1 cellular context compared by ENCODE assay signal in genomic region chr3:195542691-195543641, GRCh38.
TF ChIP-seq lines count a peak whose summit lies in the region.

Gene PPP1R2, minus strand, starts transcription at chr3:195543325. Its CDS starts 300 bp downstream, at chr3:195543025.

TF ChIP-seq in K562, 482 proteins besides CTCF, POLR2A, EP300 and RAD21 (continued from another document):
- TF ChIP-seq KDM4B (IDR thresholded peaks at IDR 0.05; ENCODE audit: borderline replicate concordance in 2 of 2, low read depth in 1 of 2): 0 out of 4 replicates have a peak, but pooled peaks of 1 of the 2 experiments have one; percentile 47
- TF ChIP-seq, protein P1, sequence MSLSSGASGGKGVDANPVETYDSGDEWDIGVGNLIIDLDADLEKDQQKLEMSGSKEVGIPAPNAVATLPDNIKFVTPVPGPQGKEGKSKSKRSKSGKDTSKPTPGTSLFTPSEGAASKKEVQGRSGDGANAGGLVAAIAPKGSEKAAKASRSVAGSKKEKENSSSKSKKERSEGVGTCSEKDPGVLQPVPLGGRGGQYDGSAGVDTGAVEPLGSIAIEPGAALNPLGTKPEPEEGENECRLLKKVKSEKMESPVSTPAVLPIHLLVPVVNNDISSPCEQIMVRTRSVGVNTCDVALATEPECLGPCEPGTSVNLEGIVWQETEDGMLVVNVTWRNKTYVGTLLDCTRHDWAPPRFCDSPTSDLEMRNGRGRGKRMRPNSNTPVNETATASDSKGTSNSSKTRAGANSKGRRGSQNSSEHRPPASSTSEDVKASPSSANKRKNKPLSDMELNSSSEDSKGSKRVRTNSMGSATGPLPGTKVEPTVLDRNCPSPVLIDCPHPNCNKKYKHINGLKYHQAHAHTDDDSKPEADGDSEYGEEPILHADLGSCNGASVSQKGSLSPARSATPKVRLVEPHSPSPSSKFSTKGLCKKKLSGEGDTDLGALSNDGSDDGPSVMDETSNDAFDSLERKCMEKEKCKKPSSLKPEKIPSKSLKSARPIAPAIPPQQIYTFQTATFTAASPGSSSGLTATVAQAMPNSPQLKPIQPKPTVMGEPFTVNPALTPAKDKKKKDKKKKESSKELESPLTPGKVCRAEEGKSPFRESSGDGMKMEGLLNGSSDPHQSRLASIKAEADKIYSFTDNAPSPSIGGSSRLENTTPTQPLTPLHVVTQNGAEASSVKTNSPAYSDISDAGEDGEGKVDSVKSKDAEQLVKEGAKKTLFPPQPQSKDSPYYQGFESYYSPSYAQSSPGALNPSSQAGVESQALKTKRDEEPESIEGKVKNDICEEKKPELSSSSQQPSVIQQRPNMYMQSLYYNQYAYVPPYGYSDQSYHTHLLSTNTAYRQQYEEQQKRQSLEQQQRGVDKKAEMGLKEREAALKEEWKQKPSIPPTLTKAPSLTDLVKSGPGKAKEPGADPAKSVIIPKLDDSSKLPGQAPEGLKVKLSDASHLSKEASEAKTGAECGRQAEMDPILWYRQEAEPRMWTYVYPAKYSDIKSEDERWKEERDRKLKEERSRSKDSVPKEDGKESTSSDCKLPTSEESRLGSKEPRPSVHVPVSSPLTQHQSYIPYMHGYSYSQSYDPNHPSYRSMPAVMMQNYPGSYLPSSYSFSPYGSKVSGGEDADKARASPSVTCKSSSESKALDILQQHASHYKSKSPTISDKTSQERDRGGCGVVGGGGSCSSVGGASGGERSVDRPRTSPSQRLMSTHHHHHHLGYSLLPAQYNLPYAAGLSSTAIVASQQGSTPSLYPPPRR (CRISPR knock-in tag; IDR thresholded peaks at IDR 0.05; ENCODE audit: borderline replicate concordance): 0 out of 2 replicates have a peak, but pooled peaks have one; percentile 41
- peak; percentile 93 for TF ChIP-seq RBBP5 (IDR thresholded peaks at IDR 0.05; ENCODE audit: borderline replicate concordance, insufficient read depth, low read length, poor library complexity, severe bottlenecking)
- no peak for TF ChIP-seq XRCC4 (IDR thresholded peaks at IDR 0.05; ENCODE audit: extremely low read depth, insufficient read depth, insufficient read length)
